26 cellular contexts compared by ENCODE assay signal in the genomic region with DNA sequence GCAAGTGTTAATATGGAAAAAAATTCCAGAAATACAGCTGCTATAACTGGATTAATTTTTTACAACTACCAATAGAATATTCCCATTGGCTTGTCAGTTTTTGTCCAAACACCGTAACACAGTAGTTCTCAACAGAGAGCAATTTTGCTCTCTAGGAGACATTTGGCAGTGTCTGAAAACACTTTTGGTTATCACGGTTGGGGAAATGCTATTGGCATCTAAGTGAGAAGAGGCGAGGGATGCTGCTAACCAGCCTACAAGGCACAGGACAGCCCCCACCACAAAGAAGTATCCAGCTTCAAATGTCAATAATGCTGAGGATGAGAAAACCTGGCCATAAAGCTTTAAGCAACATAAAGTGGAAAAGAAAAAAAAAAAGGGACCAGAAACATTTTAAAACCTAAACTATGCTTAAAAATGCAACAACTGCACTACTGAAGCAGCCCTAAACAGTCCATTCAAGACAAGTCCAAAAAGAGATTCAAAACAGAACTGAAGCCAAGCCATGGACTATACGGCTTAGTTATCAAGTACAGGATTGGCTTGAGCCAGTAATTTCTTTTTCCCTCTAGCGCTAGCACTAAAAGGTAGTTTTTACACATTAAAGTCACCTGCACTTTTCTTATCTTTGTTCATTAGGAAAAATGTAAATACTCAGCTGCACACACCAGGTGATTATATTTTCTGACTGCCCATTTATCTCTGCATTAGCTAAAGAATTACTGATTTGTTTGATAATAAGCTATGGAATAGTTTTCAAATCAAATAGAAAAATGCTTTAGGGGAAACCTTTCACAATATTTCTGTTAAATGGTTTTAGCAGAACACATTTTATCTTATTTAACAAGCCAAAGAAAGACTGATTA.
DNase-seq lines count a peak whose midpoint lies in the region; ATAC-seq and TF ChIP-seq lines count a peak whose summit lies in the region.
"Had no signal": no experiment of that assay in that cellular context is flagged by ENCODE, and none has a peak within 500 bp of the region (broad histone marks: within the 10 kb centered on the region; RNA-seq: fewer than 3 reads in every experiment).

No MANE protein-coding gene starts in this region.

- TF ChIP-seq CTCF in HEK293 (tag by site-specific recombination; IDR thresholded peaks at IDR 0.05), result no peak
- TF ChIP-seq CTCF in chondrocyte (IDR thresholded peaks at IDR 0.05), result no peak
- TF ChIP-seq CTCF in psoas muscle (IDR thresholded peaks at IDR 0.05), result no peak
- TF ChIP-seq CTCF in esophagus muscularis mucosa (IDR thresholded peaks at IDR 0.05), result no peak

- no peak overlapping the region for H3K4me3 Mint-ChIP-seq in chondrocyte (ENCODE audit: unreplicated experiment)
- H3K4me3 Mint-ChIP-seq: activated CD4-positive, alpha-beta memory T cell treated with anti-CD3 and anti-CD28 coated beads, Interleukin-2, amount 10 ng/mL, durations not matched to agents 7 days and 5 days; CD8-positive, alpha-beta memory T cell; H9 had no signal

- H3K27ac ChIP-seq in HEK293 (ENCODE audit: extremely low read depth, low read depth, low read length), result no peak overlapping the region
- peak overlapping the region; percentile 28 for H3K27ac ChIP-seq in psoas muscle
- H3K27ac ChIP-seq in esophagus muscularis mucosa (replicated peaks in 1 of 4), result no peak overlapping the region
- H3K27ac ChIP-seq: 22Rv1, adrenal gland, body of pancreas, SK-N-MC, thoracic aorta, vagina had no signal

- no peak for ATAC-seq in psoas muscle
- no peak for ATAC-seq in GM18907 (IDR thresholded peaks at IDR 0.05; ENCODE audit: unreplicated experiment)
- ATAC-seq in GM21423 (IDR thresholded peaks at IDR 0.05; ENCODE audit: unreplicated experiment), result no peak
- ATAC-seq: body of pancreas had no signal

- no peak for TF ChIP-seq EP300 in esophagus muscularis mucosa (IDR thresholded peaks at IDR 0.05)

- no peaks in the 10 kb centered on the region for H3K9me3 Mint-ChIP-seq in chondrocyte (ENCODE audit: low read depth)
- H3K9me3 Mint-ChIP-seq: CD8-positive, alpha-beta memory T cell had no signal

- H3K36me3 ChIP-seq in HEK293 (ENCODE audit: control insufficient read depth in 2 of 2, insufficient read depth in 1 of 2, low read length in 2 of 2) (no peaks in the 10 kb centered on the region), psoas muscle (ENCODE audit: insufficient read depth in 1 of 2, low read depth in 1 of 2) (no peaks in the 10 kb centered on the region), esophagus muscularis mucosa (no peaks in the 10 kb centered on the region)
- H3K36me3 ChIP-seq: adrenal gland, thoracic aorta, vagina had no signal

- POLR2A ChIA-PET in HEK293 (lab: Yijun Ruan, JAX), result no interaction called here

- CTCF ChIA-PET in HEK293 (lab: Yijun Ruan, JAX), result interaction anchor here (0.8 kb wide), 1 partner anchor 506 kb away, joined by 3 read pairs; no protein-coding TSS in a partner anchor

- peaks cover 7% of the 10 kb centered on the region for H3K4me1 ChIP-seq in HEK293 (ENCODE audit: control insufficient read depth, insufficient read depth, low read length)
- H3K4me1 ChIP-seq in psoas muscle, result peaks cover 88% of the 10 kb centered on the region
- H3K4me1 ChIP-seq in esophagus muscularis mucosa, result peaks cover 45 to 89% (median 77%) of the 10 kb centered on the region in 4 donors

- 41 to 50% (median 42%) methylated on average over 5 of the region's 5 CpGs for WGBS in psoas muscle, 3 donors
- WGBS in esophagus muscularis mucosa, result 60% methylated on average over 5 of the region's 5 CpGs

- peaks cover 42% of the 10 kb centered on the region for H3K4me1 Mint-ChIP-seq in chondrocyte (ENCODE audit: low read depth)

- intact Hi-C loops in psoas muscle (cut with DNase I) (loop anchor here (5.0 to 10.0 kb wide), 3 partner anchors 55 to 83 kb away; a partner anchor contains a TSS), esophagus muscularis mucosa (cut with DNase I) (no loop called here)

- H3K27me3 ChIP-seq in psoas muscle (ENCODE audit: insufficient read depth in 3 of 3, low read length in 2 of 3) (no peaks in the 10 kb centered on the region), esophagus muscularis mucosa (no peaks in the 10 kb centered on the region)
- H3K27me3 ChIP-seq: adrenal gland, body of pancreas, vagina had no signal

- peak overlapping the region; percentile 36 for H3K27ac Mint-ChIP-seq in chondrocyte (ENCODE audit: unreplicated experiment)
- H3K27ac Mint-ChIP-seq: activated CD4-positive, alpha-beta memory T cell treated with anti-CD3 and anti-CD28 coated beads, Interleukin-2, amount 10 ng/mL, durations not matched to agents 7 days and 5 days; H9; progenitor cell of endocrine pancreas had no signal

- H3K36me3 Mint-ChIP-seq in chondrocyte (ENCODE audit: low read depth), result no peaks in the 10 kb centered on the region

- TF ChIP-seq POLR2A in esophagus muscularis mucosa (IDR thresholded peaks at IDR 0.05; ENCODE audit: low read depth), result no peak

- DNase-seq in NCI-H1105 treated with DMSO at 0.1 percent for 48 hours (lab: John Stamatoyannopoulos, UW) (peak; percentile 10), NCI-H1105 (lab: John Stamatoyannopoulos, UW) (no peak), chondrocyte (ENCODE audit: low spot score) (no peak), psoas muscle (no peak), esophagus muscularis mucosa (ENCODE audit: extremely low spot score) (no peak)
- DNase-seq: activated CD4-positive, alpha-beta memory T cell treated with anti-CD3 and anti-CD28 coated beads, Interleukin-2, amount 10 ng/mL, durations not matched to agents 7 days and 5 days; activated CD4-positive, alpha-beta T cell treated with anti-CD3 and anti-CD28 coated beads for 1 hour; activated gamma-delta T cell; adrenal gland; body of pancreas; CD8-positive, alpha-beta memory T cell; H9; head of caudate nucleus; kidney glomerular epithelial cell; mammary epithelial cell; NCI-H1092 treated with DMSO at 0.1 percent for 48 hours; NCI-H345; stimulated activated naive CD4-positive, alpha-beta T cell treated with Interleukin-2 at 50 U/mL for 16 hours had no signal

- H3K4me3 ChIP-seq in HEK293 (ENCODE audit: low read depth, low read length) (no peak overlapping the region), psoas muscle (no peak overlapping the region), esophagus muscularis mucosa (no peak overlapping the region)
- H3K4me3 ChIP-seq: adrenal gland, body of pancreas, SK-N-MC, thoracic aorta, vagina had no signal

- no peaks in the 10 kb centered on the region for H3K27me3 Mint-ChIP-seq in chondrocyte (ENCODE audit: low read depth)
- H3K27me3 Mint-ChIP-seq: activated CD4-positive, alpha-beta memory T cell treated with anti-CD3 and anti-CD28 coated beads, Interleukin-2, amount 10 ng/mL, durations not matched to agents 7 days and 5 days; CD8-positive, alpha-beta memory T cell had no signal

- H3K9me3 ChIP-seq in HEK293 (ENCODE audit: control insufficient read depth, insufficient read depth, low read depth, low read length), result no peaks in the 10 kb centered on the region
- H3K9me3 ChIP-seq in psoas muscle, result no peaks in the 10 kb centered on the region
- no peaks in the 10 kb centered on the region for H3K9me3 ChIP-seq in esophagus muscularis mucosa
- H3K9me3 ChIP-seq: adrenal gland, body of pancreas, thoracic aorta, vagina had no signal

TF ChIP-seq in HEK293, 187 proteins besides CTCF, POLR2A, EP300 and RAD21:
- no peak for TF ChIP-seq OVOL3 (tag by site-specific recombination; IDR thresholded peaks at IDR 0.05)
- TF ChIP-seq, protein P1, sequence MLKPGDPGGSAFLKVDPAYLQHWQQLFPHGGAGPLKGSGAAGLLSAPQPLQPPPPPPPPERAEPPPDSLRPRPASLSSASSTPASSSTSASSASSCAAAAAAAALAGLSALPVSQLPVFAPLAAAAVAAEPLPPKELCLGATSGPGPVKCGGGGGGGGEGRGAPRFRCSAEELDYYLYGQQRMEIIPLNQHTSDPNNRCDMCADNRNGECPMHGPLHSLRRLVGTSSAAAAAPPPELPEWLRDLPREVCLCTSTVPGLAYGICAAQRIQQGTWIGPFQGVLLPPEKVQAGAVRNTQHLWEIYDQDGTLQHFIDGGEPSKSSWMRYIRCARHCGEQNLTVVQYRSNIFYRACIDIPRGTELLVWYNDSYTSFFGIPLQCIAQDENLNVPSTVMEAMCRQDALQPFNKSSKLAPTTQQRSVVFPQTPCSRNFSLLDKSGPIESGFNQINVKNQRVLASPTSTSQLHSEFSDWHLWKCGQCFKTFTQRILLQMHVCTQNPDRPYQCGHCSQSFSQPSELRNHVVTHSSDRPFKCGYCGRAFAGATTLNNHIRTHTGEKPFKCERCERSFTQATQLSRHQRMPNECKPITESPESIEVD (tag by site-specific recombination; IDR thresholded peaks at IDR 0.05), result peak; percentile 51; the same call in 1 of the 2 replicates
